24 cellular contexts compared by ENCODE assay signal in genomic region chr10:98368644-98369043, GRCh38.
"Had no signal": no experiment of that assay in that cellular context is flagged by ENCODE, and none has a peak within 500 bp of the region (broad histone marks: within the 10 kb centered on the region; RNA-seq: fewer than 3 reads in every experiment).

No MANE protein-coding gene starts in this region.

- H3K27ac Mint-ChIP-seq: effector memory CD8-positive, alpha-beta T cell; endodermal cell; immature natural killer cell; mesothelial cell of epicardium had no signal

- H3K9me3 Mint-ChIP-seq: effector memory CD8-positive, alpha-beta T cell; endodermal cell; immature natural killer cell had no signal

- H3K36me3 ChIP-seq: esophagus muscularis mucosa, gastroesophageal sphincter, heart left ventricle, left lung, lower lobe of right lung had no signal

- H3K79me2 ChIP-seq: hepatocyte had no signal

- H2AFZ ChIP-seq: hepatocyte had no signal

- H3K4me3 ChIP-seq: coronary artery, esophagus muscularis mucosa, gastroesophageal sphincter, heart left ventricle, hepatocyte, left lung, lower lobe of right lung, mucosa of descending colon had no signal

- DNase-seq: dermis blood vessel endothelial cell; effector CD8-positive, alpha-beta T cell; effector memory CD8-positive, alpha-beta T cell; endodermal cell; foreskin keratinocyte; heart left ventricle; immature natural killer cell; left cardiac atrium; left lung; left ventricle myocardium superior; lower lobe of right lung; mesenchymal stem cell; mucosa of descending colon; naive B cell had no signal

- H3K27ac ChIP-seq: coronary artery, esophagus muscularis mucosa, foreskin keratinocyte, gastroesophageal sphincter, heart left ventricle, hepatocyte, left lung, lower lobe of right lung had no signal

- H3K36me3 Mint-ChIP-seq: immature natural killer cell, mesothelial cell of epicardium, naive B cell had no signal

- H3K4me2 ChIP-seq: hepatocyte had no signal

- FAIRE-seq: colon, endometrium, endothelial cell of umbilical vein, frontal cortex, keratinocyte had no signal

- H3K9me3 ChIP-seq: esophagus muscularis mucosa, gastroesophageal sphincter, heart left ventricle, left lung, lower lobe of right lung, mucosa of descending colon had no signal

- H3K4me1 Mint-ChIP-seq: immature natural killer cell had no signal

- ATAC-seq: effector memory CD8-positive, alpha-beta T cell; foreskin keratinocyte; gastroesophageal sphincter; heart left ventricle; left cardiac atrium; left lung; left ventricle myocardium superior; lower lobe of right lung; mucosa of descending colon had no signal

- H3K27me3 ChIP-seq: esophagus muscularis mucosa, gastroesophageal sphincter, heart left ventricle, hepatocyte, left lung had no signal

- H3K4me3 Mint-ChIP-seq: effector memory CD8-positive, alpha-beta T cell; endodermal cell; immature natural killer cell; mesothelial cell of epicardium; naive B cell had no signal

- H3K4me1 ChIP-seq: esophagus muscularis mucosa, foreskin keratinocyte, gastroesophageal sphincter had no signal
